ENCODE assay signal across 1 cellular context in the genomic region with DNA sequence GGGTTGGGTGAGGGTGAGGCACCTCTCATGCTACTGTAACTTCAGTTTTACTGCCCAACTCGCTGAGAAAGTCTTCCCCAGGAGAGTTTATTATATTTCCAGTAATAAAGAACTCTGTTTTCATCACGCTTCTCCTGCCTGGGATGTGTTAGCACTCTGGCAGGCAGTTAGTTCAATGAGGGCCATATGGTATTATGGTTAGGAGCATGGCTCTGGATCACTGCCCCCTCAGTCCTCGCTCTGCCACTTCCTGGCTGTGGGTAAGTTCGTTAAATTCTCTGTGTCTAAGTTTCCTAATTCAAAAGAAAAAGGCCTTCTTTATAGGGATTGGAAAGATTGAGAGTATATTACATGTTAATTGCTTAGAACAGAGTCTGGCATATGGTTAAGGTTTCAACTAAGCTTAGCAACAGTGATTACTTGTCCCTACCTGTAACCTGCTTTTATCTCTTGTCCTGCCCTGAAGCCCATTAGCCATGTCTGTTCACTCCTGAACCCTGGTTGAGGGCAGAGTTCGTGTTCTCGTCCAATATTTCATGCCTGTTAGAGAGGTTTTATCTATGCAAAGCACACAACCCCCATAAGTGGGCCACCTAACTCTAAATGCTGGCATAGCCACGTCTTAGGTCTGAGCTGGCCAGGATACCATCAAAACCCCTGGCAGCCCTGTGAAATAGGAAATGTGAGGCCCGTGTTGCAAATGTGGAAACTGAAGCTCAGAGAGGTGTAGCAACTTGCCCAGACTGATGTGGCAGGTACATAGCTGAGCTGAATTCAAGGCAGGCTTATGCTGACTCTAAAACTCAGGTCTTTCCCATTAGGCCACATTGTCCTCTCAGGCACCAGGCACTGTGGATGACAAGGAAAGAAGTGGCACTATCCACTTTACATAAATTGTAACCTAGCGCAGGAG.
TF ChIP-seq lines count a peak whose summit lies in the region.

No MANE protein-coding gene starts in this region.

TF ChIP-seq in HepG2, 621 proteins besides CTCF, POLR2A, EP300 and RAD21 (continued from another document):
- TF ChIP-seq, protein P1, sequence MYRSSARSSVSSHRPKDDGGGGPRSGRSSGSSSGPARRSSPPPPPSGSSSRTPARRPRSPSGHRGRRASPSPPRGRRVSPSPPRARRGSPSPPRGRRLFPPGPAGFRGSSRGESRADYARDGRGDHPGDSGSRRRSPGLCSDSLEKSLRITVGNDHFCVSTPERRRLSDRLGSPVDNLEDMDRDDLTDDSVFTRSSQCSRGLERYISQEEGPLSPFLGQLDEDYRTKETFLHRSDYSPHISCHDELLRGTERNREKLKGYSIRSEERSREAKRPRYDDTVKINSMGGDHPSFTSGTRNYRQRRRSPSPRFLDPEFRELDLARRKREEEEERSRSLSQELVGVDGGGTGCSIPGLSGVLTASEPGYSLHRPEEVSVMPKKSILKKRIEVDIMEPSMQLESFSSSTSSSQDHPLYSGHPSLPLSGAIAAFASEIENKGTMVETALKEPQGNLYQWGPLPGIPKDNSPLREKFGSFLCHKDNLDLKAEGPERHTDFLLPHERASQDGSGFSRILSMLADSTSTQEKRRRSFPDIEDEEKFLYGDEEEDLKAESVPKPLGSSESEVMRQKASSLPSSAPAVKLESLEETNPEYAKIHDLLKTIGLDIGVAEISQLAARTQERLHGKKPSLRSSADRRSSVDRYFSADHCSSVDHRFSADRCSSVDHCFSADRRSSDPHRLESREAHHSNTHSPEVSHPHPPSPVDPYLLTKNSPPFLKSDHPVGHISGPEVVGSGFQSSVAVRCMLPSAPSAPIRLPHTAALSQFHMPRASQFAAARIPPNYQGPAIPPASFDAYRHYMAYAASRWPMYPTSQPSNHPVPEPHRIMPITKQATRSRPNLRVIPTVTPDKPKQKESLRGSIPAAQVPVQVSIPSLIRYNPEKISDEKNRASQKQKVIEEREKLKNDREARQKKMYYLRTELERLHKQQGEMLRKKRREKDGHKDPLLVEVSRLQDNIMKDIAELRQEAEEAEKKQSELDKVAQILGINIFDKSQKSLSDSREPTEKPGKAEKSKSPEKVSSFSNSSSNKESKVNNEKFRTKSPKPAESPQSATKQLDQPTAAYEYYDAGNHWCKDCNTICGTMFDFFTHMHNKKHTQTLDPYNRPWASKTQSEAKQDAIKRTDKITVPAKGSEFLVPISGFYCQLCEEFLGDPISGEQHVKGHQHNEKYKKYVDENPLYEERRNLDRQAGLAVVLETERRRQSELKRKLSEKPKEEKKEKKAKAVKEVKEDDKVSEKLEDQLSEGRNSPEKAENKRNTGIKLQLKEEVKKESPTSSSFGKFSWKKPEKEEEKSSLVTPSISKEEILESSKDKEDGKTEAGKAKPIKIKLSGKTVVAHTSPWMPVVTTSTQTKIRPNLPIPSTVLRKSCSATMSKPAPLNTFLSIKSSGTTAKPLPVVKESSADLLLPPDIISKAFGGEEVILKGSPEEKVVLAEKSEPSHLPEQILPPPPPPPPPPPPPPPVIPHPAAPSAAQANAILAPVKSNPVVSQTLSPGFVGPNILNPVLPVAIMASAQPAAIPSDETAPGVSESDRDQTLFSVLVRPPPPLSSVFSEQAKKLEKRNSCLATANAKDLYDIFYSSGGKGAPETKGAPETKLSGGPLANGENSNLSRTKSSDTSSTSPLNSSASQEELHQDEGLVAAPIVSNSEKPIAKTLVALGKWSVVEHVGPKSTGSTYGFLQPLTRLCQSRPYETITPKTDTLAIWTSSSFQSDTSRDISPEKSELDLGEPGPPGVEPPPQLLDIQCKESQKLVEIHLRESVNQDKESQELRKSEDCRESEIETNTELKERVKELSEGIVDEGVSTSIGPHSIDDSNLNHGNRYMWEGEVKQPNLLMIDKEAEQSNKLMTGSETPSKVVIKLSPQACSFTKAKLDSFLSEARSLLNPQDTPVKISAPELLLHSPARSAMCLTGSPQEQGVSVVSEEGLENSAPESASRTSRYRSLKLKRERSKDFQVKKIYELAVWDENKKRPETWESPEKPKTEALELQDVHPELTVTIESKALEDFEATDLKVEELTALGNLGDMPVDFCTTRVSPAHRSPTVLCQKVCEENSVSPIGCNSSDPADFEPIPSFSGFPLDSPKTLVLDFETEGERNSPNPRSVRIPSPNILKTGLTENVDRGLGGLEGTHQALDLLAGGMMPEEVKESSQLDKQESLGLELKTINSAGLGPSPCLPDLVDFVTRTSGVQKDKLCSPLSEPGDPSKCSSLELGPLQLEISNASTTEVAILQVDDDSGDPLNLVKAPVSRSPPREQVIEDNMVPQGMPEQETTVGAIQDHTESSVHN (CRISPR knock-in tag; IDR thresholded peaks at IDR 0.05) = no peak
- TF ChIP-seq NR2F1 (CRISPR knock-in tag; IDR thresholded peaks at IDR 0.05) = no peak
- TF ChIP-seq, protein P2, sequence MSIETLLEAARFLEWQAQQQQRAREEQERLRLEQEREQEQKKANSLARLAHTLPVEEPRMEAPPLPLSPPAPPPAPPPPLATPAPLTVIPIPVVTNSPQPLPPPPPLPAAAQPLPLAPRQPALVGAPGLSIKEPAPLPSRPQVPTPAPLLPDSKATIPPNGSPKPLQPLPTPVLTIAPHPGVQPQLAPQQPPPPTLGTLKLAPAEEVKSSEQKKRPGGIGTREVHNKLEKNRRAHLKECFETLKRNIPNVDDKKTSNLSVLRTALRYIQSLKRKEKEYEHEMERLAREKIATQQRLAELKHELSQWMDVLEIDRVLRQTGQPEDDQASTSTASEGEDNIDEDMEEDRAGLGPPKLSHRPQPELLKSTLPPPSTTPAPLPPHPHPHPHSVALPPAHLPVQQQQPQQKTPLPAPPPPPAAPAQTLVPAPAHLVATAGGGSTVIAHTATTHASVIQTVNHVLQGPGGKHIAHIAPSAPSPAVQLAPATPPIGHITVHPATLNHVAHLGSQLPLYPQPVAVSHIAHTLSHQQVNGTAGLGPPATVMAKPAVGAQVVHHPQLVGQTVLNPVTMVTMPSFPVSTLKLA (IDR thresholded peaks at IDR 0.05) = no peak
- TF ChIP-seq, protein P3, sequence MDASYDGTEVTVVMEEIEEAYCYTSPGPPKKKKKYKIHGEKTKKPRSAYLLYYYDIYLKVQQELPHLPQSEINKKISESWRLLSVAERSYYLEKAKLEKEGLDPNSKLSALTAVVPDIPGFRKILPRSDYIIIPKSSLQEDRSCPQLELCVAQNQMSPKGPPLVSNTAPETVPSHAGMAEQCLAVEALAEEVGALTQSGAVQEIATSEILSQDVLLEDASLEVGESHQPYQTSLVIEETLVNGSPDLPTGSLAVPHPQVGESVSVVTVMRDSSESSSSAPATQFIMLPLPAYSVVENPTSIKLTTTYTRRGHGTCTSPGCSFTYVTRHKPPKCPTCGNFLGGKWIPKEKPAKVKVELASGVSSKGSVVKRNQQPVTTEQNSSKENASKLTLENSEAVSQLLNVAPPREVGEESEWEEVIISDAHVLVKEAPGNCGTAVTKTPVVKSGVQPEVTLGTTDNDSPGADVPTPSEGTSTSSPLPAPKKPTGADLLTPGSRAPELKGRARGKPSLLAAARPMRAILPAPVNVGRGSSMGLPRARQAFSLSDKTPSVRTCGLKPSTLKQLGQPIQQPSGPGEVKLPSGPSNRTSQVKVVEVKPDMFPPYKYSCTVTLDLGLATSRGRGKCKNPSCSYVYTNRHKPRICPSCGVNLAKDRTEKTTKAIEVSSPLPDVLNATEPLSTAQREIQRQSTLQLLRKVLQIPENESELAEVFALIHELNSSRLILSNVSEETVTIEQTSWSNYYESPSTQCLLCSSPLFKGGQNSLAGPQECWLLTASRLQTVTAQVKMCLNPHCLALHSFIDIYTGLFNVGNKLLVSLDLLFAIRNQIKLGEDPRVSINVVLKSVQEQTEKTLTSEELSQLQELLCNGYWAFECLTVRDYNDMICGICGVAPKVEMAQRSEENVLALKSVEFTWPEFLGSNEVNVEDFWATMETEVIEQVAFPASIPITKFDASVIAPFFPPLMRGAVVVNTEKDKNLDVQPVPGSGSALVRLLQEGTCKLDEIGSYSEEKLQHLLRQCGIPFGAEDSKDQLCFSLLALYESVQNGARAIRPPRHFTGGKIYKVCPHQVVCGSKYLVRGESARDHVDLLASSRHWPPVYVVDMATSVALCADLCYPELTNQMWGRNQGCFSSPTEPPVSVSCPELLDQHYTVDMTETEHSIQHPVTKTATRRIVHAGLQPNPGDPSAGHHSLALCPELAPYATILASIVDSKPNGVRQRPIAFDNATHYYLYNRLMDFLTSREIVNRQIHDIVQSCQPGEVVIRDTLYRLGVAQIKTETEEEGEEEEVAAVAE (CRISPR knock-in tag; IDR thresholded peaks at IDR 0.05; ENCODE audit: borderline replicate concordance) = no peak
- no peak for TF ChIP-seq E2F5 (CRISPR knock-in tag; conservative IDR thresholded peaks at IDR 0.05)
- no peak for TF ChIP-seq NFAT5 (CRISPR knock-in tag; IDR thresholded peaks at IDR 0.05)
- no peak for TF ChIP-seq ZKSCAN1 (IDR thresholded peaks at IDR 0.05; ENCODE audit: low read length)
- no peak for TF ChIP-seq ZNF562 (CRISPR knock-in tag; IDR thresholded peaks at IDR 0.05; ENCODE audit: borderline replicate concordance)
- no peak for TF ChIP-seq SALL1 (CRISPR knock-in tag; IDR thresholded peaks at IDR 0.05)
TF ChIP-seq in HepG2: peak in this region for 0.
